ENCODE assay signal across 8 cellular contexts in the genomic region with DNA sequence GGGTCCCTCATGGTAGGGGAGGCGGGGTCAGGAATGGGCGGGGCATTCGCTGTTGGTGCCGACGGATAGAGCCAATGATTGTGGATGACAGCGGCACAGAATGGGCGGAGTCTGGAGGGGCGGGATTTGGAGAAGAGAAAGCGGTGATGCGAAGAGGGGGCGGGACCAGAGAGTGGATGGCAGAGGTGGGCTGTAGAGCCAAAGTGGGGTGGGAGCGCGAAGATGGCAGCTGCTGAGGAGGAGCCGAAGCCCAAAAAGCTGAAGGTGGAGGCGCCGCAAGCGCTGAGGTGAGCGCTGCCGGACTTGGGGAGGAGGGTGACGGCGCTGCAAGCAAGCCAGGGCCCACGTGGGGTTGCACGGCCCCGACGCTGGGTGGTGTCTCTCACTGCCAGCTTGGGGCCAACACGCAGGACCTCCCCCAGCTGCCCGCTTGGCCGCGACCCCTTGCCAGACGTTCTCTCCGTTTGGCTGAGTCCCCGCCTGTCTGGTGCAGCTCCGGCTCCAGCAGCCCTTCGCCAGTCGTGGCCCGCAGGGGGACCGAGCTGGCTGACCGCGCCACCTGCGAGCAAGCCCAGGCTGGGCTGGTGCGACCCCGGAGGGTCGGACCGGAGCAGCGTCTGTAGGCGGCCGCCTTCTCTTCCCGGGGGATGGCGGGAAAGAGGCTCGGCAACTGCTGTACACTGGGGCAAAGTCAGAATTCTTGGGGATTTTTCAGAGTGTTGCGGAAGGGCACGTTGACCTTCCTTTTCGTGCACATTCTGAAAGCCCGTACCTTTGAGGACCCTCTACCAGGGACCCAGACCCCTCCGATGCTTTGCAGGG. TPM values are rescaled to one million over a fixed set of nuclear protein-coding genes. Genes with fewer than 3 reads are reported as not detected.
A peak's percentile ranks its signal among the peaks of the same experiment; 100 is the strongest.
DNase-seq lines count a peak whose midpoint lies in the region; ATAC-seq and TF ChIP-seq lines count a peak whose summit lies in the region.

TSS of gene ADK (plus strand) at position 165 of the 822 bp plus-strand sequence. CDS start at position 223, 58 bp downstream.

- peak within 1 kb of the TSS; percentile 39 for H2AFZ ChIP-seq in hepatocyte

- in situ Hi-C loops in GM13977 (cut with MboI; ENCODE audit: low pct_unique_long_range_greater_than_20kb, low sequenced_read_pairs, unreplicated experiment) (loop anchor here (5.0 kb wide), 1 partner anchor 81 kb away; no protein-coding TSS in a partner anchor), astrocyte of the cerebellum (cut with HindIII; ENCODE audit: low sequenced_read_pairs) (no loop called here)

- H3K4me1 ChIP-seq in hepatocyte (ENCODE audit: insufficient read depth), result peaks cover 4% of the 10 kb centered on the region

- no peaks in the 10 kb centered on the region for H3K36me3 ChIP-seq in hepatocyte (replicated peaks; ENCODE audit: insufficient read depth, low read depth)

- H4K20me1 ChIP-seq in hepatocyte (ENCODE audit: insufficient read depth, poor library complexity, severe bottlenecking), result peaks cover 2% of the 10 kb centered on the region

- peak; percentile 87 for ATAC-seq in HG02798 (IDR thresholded peaks at IDR 0.05; ENCODE audit: poor library complexity, unreplicated experiment)

- peak within 1 kb of the TSS; percentile 79 for H3K4me2 ChIP-seq in hepatocyte

- WGBS in hepatocyte (ENCODE audit: low lambda C conversion rate, missing lambda C conversion rate), result 3% methylated on average over 32 of the region's 55 CpGs

- no peaks in the 10 kb centered on the region for H3K27me3 ChIP-seq in hepatocyte

- peak; percentile 99 for DNase-seq in GM13977 (ENCODE audit: low spot score)
- peak; percentile 50 for DNase-seq in NCI-H146 treated with DMSO at 0.1 percent for 48 hours (lab: John Stamatoyannopoulos, UW; ENCODE audit: unreplicated experiment)
- peak; percentile 100 for DNase-seq in T-helper 9 cell
- peak; percentile 96 for DNase-seq in astrocyte of the cerebellum (ENCODE audit: low read depth)
- peak; percentile 100 for DNase-seq in hepatocyte (ENCODE audit: low spot score)
- DNase-seq in retinal pigment epithelial cell (ENCODE audit: low read depth), result peak; percentile 91
- no peak for DNase-seq in LoVo (ENCODE audit: low spot score)

- H3K79me2 ChIP-seq in hepatocyte, result peaks cover 82% of the 10 kb centered on the region

- peak; percentile 27 for TF ChIP-seq CTCF in GM13977 (IDR thresholded peaks at IDR 0.05; ENCODE audit: extremely low read depth, insufficient read depth, missing control alignments)
- peak; percentile 19 for TF ChIP-seq CTCF in astrocyte of the cerebellum (IDR thresholded peaks at IDR 0.05; ENCODE audit: low read depth, low read length, missing control alignments)
- TF ChIP-seq CTCF in hepatocyte (IDR thresholded peaks at IDR 0.05; ENCODE audit: poor library complexity), result peak; percentile 43
- no peak for TF ChIP-seq CTCF in retinal pigment epithelial cell (conservative IDR thresholded peaks at IDR 0.05; ENCODE audit: low read depth, low read length)

- no peaks in the 10 kb centered on the region for H3K9me3 ChIP-seq in hepatocyte (ENCODE audit: low read depth)

- H3K4me3 ChIP-seq in astrocyte of the cerebellum (ENCODE audit: low read depth, low read length) (peak within 1 kb of the TSS; percentile 95), hepatocyte (peak within 1 kb of the TSS; percentile 87), retinal pigment epithelial cell (ENCODE audit: low read length) (peak within 1 kb of the TSS; percentile 97)

- H3K27ac ChIP-seq in hepatocyte, result peak within 1 kb of the TSS; percentile 91

- no peaks in the 10 kb centered on the region for H3K9me2 ChIP-seq in hepatocyte (replicated peaks; ENCODE audit: insufficient read depth)

RNA-seq across cellular contexts. Expression of gene ADK, which starts in this region (rescaled TPM):
- 44.6 and 53.7 TPM in 2 replicates for total RNA-seq in hepatocyte
- polyA plus RNA-seq in hepatocyte, result 46.7 and 49.1 TPM in 2 replicates
